8 cellular contexts compared by ENCODE assay signal in the genomic region with DNA sequence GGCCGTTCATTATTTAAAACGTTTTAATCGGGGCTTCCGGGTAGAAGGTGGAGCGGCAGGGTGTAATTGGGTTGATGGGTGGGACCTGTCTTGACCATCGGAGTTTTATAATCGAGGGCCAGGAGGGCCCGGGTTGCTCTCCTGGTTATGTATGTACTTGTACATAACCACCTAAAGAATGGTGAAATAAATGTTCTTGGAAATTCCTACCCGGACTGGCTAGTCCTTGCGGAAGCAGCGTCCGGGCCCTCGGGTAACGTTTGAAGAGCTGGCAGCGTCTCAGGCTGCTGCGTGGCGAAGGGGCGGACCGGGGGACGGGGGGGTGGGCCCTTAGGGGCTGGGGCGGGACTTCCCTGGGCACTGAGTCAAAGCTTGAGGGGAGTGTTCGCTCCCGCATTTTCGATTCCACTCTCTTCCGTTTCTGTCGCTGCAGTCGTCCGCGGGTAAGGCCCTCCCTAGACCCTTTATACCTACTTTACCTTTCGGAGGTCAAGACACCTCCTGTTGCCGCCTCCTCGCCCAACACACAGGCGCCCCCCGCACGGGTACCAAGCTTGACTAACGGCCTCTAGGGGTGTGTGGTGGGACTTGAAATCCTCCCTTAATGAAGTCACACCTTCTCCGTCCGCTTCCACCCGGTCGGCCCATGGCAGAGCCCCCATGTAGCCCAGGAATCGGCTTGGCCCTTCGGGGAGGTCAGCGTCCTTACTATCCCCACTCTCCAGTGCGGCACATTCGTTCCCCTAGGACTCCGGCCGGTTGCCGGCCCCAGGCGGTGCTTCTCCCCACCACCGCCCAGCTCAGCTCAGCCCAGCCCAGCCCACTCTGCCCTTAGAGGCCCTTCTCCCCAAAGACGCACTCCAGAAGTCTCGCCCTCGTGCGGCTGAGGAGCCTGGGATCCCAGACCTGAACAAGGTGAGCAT. TPM values are rescaled to one million over a fixed set of nuclear protein-coding genes. Genes with fewer than 3 reads are reported as not detected.
DNase-seq lines count a peak whose midpoint lies in the region; FAIRE-seq and TF ChIP-seq lines count a peak whose summit lies in the region.

A gene with protein sequence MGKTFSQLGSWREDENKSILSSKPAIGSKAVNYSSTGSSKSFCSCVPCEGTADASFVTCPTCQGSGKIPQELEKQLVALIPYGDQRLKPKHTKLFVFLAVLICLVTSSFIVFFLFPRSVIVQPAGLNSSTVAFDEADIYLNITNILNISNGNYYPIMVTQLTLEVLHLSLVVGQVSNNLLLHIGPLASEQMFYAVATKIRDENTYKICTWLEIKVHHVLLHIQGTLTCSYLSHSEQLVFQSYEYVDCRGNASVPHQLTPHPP (plus strand): TSS at position 396 of the 923 bp plus-strand sequence. CDS start 1,167 bp downstream, outside the sequence.

- DNase-seq in GM10266 (ENCODE audit: extremely low spot score) (peak; percentile 90), HFF-Myc (ENCODE audit: extremely low read depth, low read depth) (peak; percentile 36), NCI-H2029 (lab: John Stamatoyannopoulos, UW) (peak; percentile 51), H1 (ENCODE audit: low read depth in 1 of 2, low spot score in 2 of 2) (peak; percentile 34 to 85), mesendoderm (peak; percentile 87), NCI-H1417 treated with DMSO at 0.1 percent for 48 hours (lab: John Stamatoyannopoulos, UW) (no peak)
- peak; percentile 90 for DNase-seq in activated CD8-positive, alpha-beta memory T cell treated with anti-CD3 and anti-CD28 coated beads for 24 hours
- peak; percentile 51 for DNase-seq in stimulated activated CD8-positive, alpha-beta memory T cell treated with anti-CD3 and anti-CD28 coated beads, Interleukin-15, amount 100 ng/mL, for 24 hours (ENCODE audit: low read depth)

- H2AK5ac ChIP-seq in H1 (ENCODE audit: low read depth, low read length) (no peak within 1 kb of the TSS), mesendoderm (ENCODE audit: low read length) (no peak within 1 kb of the TSS)

- peak in 1 of 2 experiments; percentile 7; a peak in 1 of 4 replicates for TF ChIP-seq RAD21 in H1 (IDR thresholded peaks at IDR 0.05 in 1 of 2, conservative IDR thresholded peaks at IDR 0.05 in 1 of 2; ENCODE audit: low read depth in 2 of 2, low read length in 2 of 2)

- H2BK15ac ChIP-seq in H1 (ENCODE audit: low read length) (no peak within 1 kb of the TSS), mesendoderm (replicated peaks; ENCODE audit: low read depth) (no peak within 1 kb of the TSS)

- H4K20me1 ChIP-seq in H1 (replicated peaks in 1 of 2; ENCODE audit: control insufficient read depth in 1 of 2, insufficient read depth in 2 of 2, low read length in 2 of 2), result no peaks in the 10 kb centered on the region

- FAIRE-seq in H1 (lab: Jason Lieb, UNC), result no peak

- no peak within 1 kb of the TSS for H2BK20ac ChIP-seq in H1 (ENCODE audit: low read length)

- peak within 1 kb of the TSS; percentile 69 to 91 for H3K4me2 ChIP-seq in H1 (ENCODE audit: insufficient read depth in 1 of 2, low read depth in 2 of 2, low read length in 2 of 2)
- H3K4me2 ChIP-seq in mesendoderm (ENCODE audit: low read length), result peak within 1 kb of the TSS; percentile 79

- H4K5ac ChIP-seq in H1 (ENCODE audit: insufficient read length, low read depth, low read length), result no peak within 1 kb of the TSS
- peak within 1 kb of the TSS; percentile 77 for H4K5ac ChIP-seq in mesendoderm (ENCODE audit: low read length)

- POLR2A ChIA-PET in H1 (lab: Charles Lee; ENCODE audit: partially characterized antibody), result interaction anchor here (0.7 to 10.3 kb wide), 19 partner anchors 8 to 388 kb away, joined by 3 to 123 read pairs (median 3); a partner anchor contains a TSS

- TF ChIP-seq EP300 in H1 (IDR thresholded peaks at IDR 0.05; ENCODE audit: borderline replicate concordance in 1 of 2, low read depth in 2 of 2, low read length in 2 of 2), result no peak

- H3K14ac ChIP-seq in H1 (ENCODE audit: insufficient read length), result no peak within 1 kb of the TSS

- peaks cover 0 to 5% (median 3%) of the 10 kb centered on the region in 4 experiments; a peak in 4 of 7 replicates for H3K4me1 ChIP-seq in H1 (replicated peaks in 1 of 4; ENCODE audit: control insufficient read depth in 3 of 4, insufficient read depth in 4 of 4, low read length in 3 of 4)
- no peaks in the 10 kb centered on the region for H3K4me1 ChIP-seq in mesendoderm (ENCODE audit: control insufficient read depth, low read depth, low read length)

- H2BK120ac ChIP-seq in H1 (replicated peaks; ENCODE audit: low read depth, low read length) (no peak within 1 kb of the TSS), mesendoderm (ENCODE audit: low read depth, low read length) (no peak within 1 kb of the TSS)

- no peaks in the 10 kb centered on the region; a peak in 1 of 4 replicates for H3K9me3 ChIP-seq in H1 (ENCODE audit: insufficient read depth in 2 of 2, low read depth in 1 of 2, low read length in 1 of 2)

- H2BK5ac ChIP-seq in H1 (ENCODE audit: low read depth, low read length) (peak within 1 kb of the TSS; percentile 77; the same call in 1 of the 2 replicates), mesendoderm (ENCODE audit: low read length) (no peak within 1 kb of the TSS)

- peaks cover 8% of the 10 kb centered on the region; the same call in 1 of the 2 replicates for H3K23me2 ChIP-seq in H1 (ENCODE audit: low read depth, low read length)

- H3K23ac ChIP-seq in H1 (ENCODE audit: insufficient read length) (no peak within 1 kb of the TSS), mesendoderm (ENCODE audit: low read length) (no peak within 1 kb of the TSS)

- peak within 1 kb of the TSS; percentile 64; the same call in 1 of the 2 replicates for H3K27ac ChIP-seq in H1 (ENCODE audit: low read depth, low read length)
- H3K27ac ChIP-seq in mesendoderm (ENCODE audit: low read depth, low read length), result peak within 1 kb of the TSS; percentile 17

- H3K4me3 ChIP-seq in HFF-Myc (replicated peaks; ENCODE audit: low read depth, low read length) (peak within 1 kb of the TSS; percentile 64), H1 (ENCODE audit: extremely low read depth in 1 of 4, insufficient read depth in 2 of 4, low read depth in 3 of 4, low read length in 4 of 4) (peak within 1 kb of the TSS; percentile 59 to 82 (median 76)), mesendoderm (ENCODE audit: low read length) (peak within 1 kb of the TSS; percentile 55)

- 8% methylated on average over 39 of the region's 54 CpGs; no CpG with 5 or more reads in 1 of the 2 experiments for WGBS in H1 (ENCODE audit: extremely low coverage in 1 of 2, insufficient coverage in 1 of 2, insufficient read length in 1 of 2, insufficient replicate concordance in 2 of 2, low coverage in 1 of 2, low lambda C conversion rate in 2 of 2, missing lambda C conversion rate in 1 of 2), 2 experiments
- WGBS in mesendoderm (ENCODE audit: extremely low coverage, insufficient coverage, low lambda C conversion rate), result no CpG with 5 or more reads among the region's 54 CpGs

- CTCF ChIA-PET in H1 (lab: Charles Lee; ENCODE audit: partially characterized antibody), result interaction anchor here (0.8 to 3.5 kb wide), 7 partner anchors 11 to 188 kb away, joined by 3 to 14 read pairs (median 3); no protein-coding TSS in a partner anchor

- no peak within 1 kb of the TSS for H2BK12ac ChIP-seq in H1 (ENCODE audit: low read depth, low read length)

- H2AFZ ChIP-seq in H1 (ENCODE audit: low read length), result peak within 1 kb of the TSS; percentile 63; the same call in 1 of the 2 replicates

- peak within 1 kb of the TSS; percentile 76; the same call in 1 of the 2 replicates for H4K8ac ChIP-seq in H1 (ENCODE audit: extremely low read depth, insufficient read depth, low read length)
- peak within 1 kb of the TSS; percentile 81 for H4K8ac ChIP-seq in mesendoderm (ENCODE audit: low read depth, low read length)

- H3K27me3 ChIP-seq in H1 (replicated peaks in 1 of 4; ENCODE audit: control insufficient read depth in 3 of 4, extremely low read depth in 1 of 4, insufficient read depth in 3 of 4, low read length in 3 of 4) (peaks cover 0 to 2% (median 0%) of the 10 kb centered on the region in 4 experiments; a peak in 1 of 7 replicates), mesendoderm (ENCODE audit: insufficient read depth, low read length, poor library complexity) (no peaks in the 10 kb centered on the region)

- TF ChIP-seq CTCF in GM10266 (IDR thresholded peaks at IDR 0.05; ENCODE audit: control insufficient read depth, insufficient read depth, low read depth, missing control alignments) (peak; percentile 33), HFF-Myc (IDR thresholded peaks at IDR 0.05; ENCODE audit: low read depth, low read length, missing control alignments) (peak; percentile 21), H1 (IDR thresholded peaks at IDR 0.05; ENCODE audit: control extremely low read depth in 1 of 3, insufficient read depth in 1 of 3, low read depth in 1 of 3, low read length in 3 of 3) (peak; percentile 26 to 49 (median 41); a peak in 3 of 4 replicates)

- H3K18ac ChIP-seq in H1 (ENCODE audit: extremely low read depth, low read length) (peak within 1 kb of the TSS; percentile 94), mesendoderm (ENCODE audit: low read length) (peak within 1 kb of the TSS; percentile 81)

- H3K9ac ChIP-seq in H1 (replicated peaks in 1 of 4; ENCODE audit: extremely low read depth in 1 of 4, low read depth in 3 of 4, low read length in 3 of 4) (peak within 1 kb of the TSS; percentile 56 to 75 (median 74)), mesendoderm (ENCODE audit: low read length) (peak within 1 kb of the TSS; percentile 75)

- TF ChIP-seq POLR2A in H1 (IDR thresholded peaks at IDR 0.05; ENCODE audit: control extremely low read depth in 1 of 2, low read depth in 2 of 2, low read length in 2 of 2), result peak in 1 of 2 experiments; percentile 66; a peak in 2 of 3 replicates

- H3K36me3 ChIP-seq in H1 (ENCODE audit: control insufficient read depth in 2 of 4, insufficient read depth in 4 of 4, low read length in 3 of 4) (peaks cover 0 to 2% (median 0%) of the 10 kb centered on the region in 4 experiments; a peak in 2 of 8 replicates), mesendoderm (ENCODE audit: control insufficient read depth, insufficient read depth, low read length) (no peaks in the 10 kb centered on the region)

- no peaks in the 10 kb centered on the region for H3K79me1 ChIP-seq in H1 (ENCODE audit: low read depth, low read length)
- H3K79me1 ChIP-seq in mesendoderm (ENCODE audit: low read length), result no peaks in the 10 kb centered on the region

- H4K91ac ChIP-seq in H1 (replicated peaks; ENCODE audit: insufficient read length, low read length), result peak within 1 kb of the TSS; percentile 58

- H3K4ac ChIP-seq in H1 (replicated peaks; ENCODE audit: insufficient read length, low read depth, low read length) (no peak within 1 kb of the TSS), mesendoderm (ENCODE audit: low read depth, low read length) (peak within 1 kb of the TSS; percentile 72)

- H3K79me2 ChIP-seq in H1 (ENCODE audit: control insufficient read depth in 1 of 2, insufficient read depth in 2 of 2, low read length in 2 of 2) (no peaks in the 10 kb centered on the region), mesendoderm (ENCODE audit: control insufficient read depth, insufficient read depth, low read length) (no peaks in the 10 kb centered on the region)

- peak within 1 kb of the TSS; percentile 62 for H3K56ac ChIP-seq in H1 (replicated peaks; ENCODE audit: insufficient read length, low read depth, low read length)
- H3K56ac ChIP-seq in mesendoderm (ENCODE audit: low read length), result peak within 1 kb of the TSS; percentile 86

RNA-seq across cellular contexts. Expression of the gene that starts here (rescaled TPM):
- 4.1 and 5.4 TPM in 2 replicates for total RNA-seq in H1 (2021; fragmentation: NEBNext Ultra II Directional; extraction: Animal tissue kit (Norgen Biotek cat#: 25700))
- polyA plus RNA-seq in H1 (2011; rRNA removed), result 3.2 and 3.4 TPM in 2 replicates
- 2.2 TPM for polyA plus RNA-seq in H1 (2011; cell fraction: cytosol; rRNA removed)
- polyA plus RNA-seq in H1 (2011; cell fraction: nucleus; rRNA removed), result 8.5 TPM
- polyA plus RNA-seq in H1 (2012, experiment 1 of 2), result 1.5 to 2.8 TPM (median 2.1 TPM) in 4 replicates
- polyA plus RNA-seq in H1 (2012, experiment 2 of 2), result 1.4 TPM
- polyA plus RNA-seq in H1 (2013, experiment 1 of 2), result 1.6 TPM
- 1.7 TPM for polyA plus RNA-seq in H1 (2013, experiment 2 of 2)
- polyA minus RNA-seq in H1 (2011; rRNA and poly(A)+ RNA removed), result 8.9 and 10.9 TPM in 2 replicates
- polyA minus RNA-seq in H1 (2011; cell fraction: cytosol; rRNA and poly(A)+ RNA removed), result 4.7 TPM
- 7.2 TPM for polyA minus RNA-seq in H1 (2011; cell fraction: nucleus; rRNA and poly(A)+ RNA removed)
- polyA plus RNA-seq in mesendoderm (2013, experiment 1 of 2), result 1.9 TPM
- polyA plus RNA-seq in mesendoderm (2013, experiment 2 of 2), result 2.0 TPM
